33 cellular contexts compared by ENCODE assay signal in genomic region chr12:120169946-120170345, GRCh38.
"Had no signal": no experiment of that assay in that cellular context is flagged by ENCODE, and none has a peak within 500 bp of the region (broad histone marks: within the 10 kb centered on the region; RNA-seq: fewer than 3 reads in every experiment).

No MANE protein-coding gene starts in this region.

- H3K4me1 Mint-ChIP-seq: nephron progenitor cell had no signal

- H3K4me1 ChIP-seq: ascending aorta, colonic mucosa, gastrocnemius medialis, uterus had no signal

- H3K27ac Mint-ChIP-seq: activated CD4-positive, alpha-beta memory T cell treated with anti-CD3 and anti-CD28 coated beads for 36 hours; activated naive CD8-positive, alpha-beta T cell treated with anti-CD3 and anti-CD28 coated beads, Interleukin-2, amount 10 ng/mL, durations not matched to agents 7 days and 5 days; activated T-helper 2 cell treated with anti-CD3 and anti-CD28 coated beads, Interferon-gamma antibody, Interleukin-2, Interleukin-4, amounts not matched to agents 10 μg/mL and 5 μg/mL and 100 μg/mL, durations not matched to agents 14 hours and 24 hours and 36 hours; brain; effector memory CD8-positive, alpha-beta T cell; nephron progenitor cell; progenitor cell of endocrine pancreas; stimulated activated effector memory CD8-positive, alpha-beta T cell treated with anti-CD3 and anti-CD28 coated beads, Interleukin-12 subunit alpha, Interleukin-12 subunit beta, amount 100 ng/mL, for 72 hours; stimulated activated naive CD8-positive, alpha-beta T cell treated with anti-CD3 and anti-CD28 coated beads, Interleukin-15, Interleukin-2, amounts not matched to agents 100 ng/mL and 50 ng/mL, for 24 hours; T-helper 1 cell treated with Interleukin-12 subunit alpha and Interleukin-12 subunit beta and Interleukin-4 antibody, amounts not matched to agents 30 μg/mL and 1 μg/mL, for 36 hours had no signal

- H3K4me3 Mint-ChIP-seq: activated CD4-positive, alpha-beta memory T cell treated with anti-CD3 and anti-CD28 coated beads for 36 hours; activated naive CD8-positive, alpha-beta T cell treated with anti-CD3 and anti-CD28 coated beads, Interleukin-2, amount 10 ng/mL, durations not matched to agents 7 days and 5 days; activated T-cell treated with anti-CD3 and anti-CD28 coated beads, Interleukin-2, amount 50 U/mL, for 4 hours; brain; effector memory CD8-positive, alpha-beta T cell; nephron progenitor cell; stimulated activated effector memory CD8-positive, alpha-beta T cell treated with anti-CD3 and anti-CD28 coated beads, Interleukin-12 subunit alpha, Interleukin-12 subunit beta, amount 100 ng/mL, for 72 hours; stimulated activated naive CD8-positive, alpha-beta T cell treated with anti-CD3 and anti-CD28 coated beads, Interleukin-15, Interleukin-2, amounts not matched to agents 100 ng/mL and 50 ng/mL, for 24 hours; T-helper 1 cell treated with Interleukin-12 subunit alpha and Interleukin-12 subunit beta and Interleukin-4 antibody, amounts not matched to agents 30 μg/mL and 1 μg/mL, for 36 hours had no signal

- H3K4me3 ChIP-seq: ascending aorta, cardiac muscle cell, colonic mucosa, dorsolateral prefrontal cortex, gastrocnemius medialis, skin epidermis, thoracic aorta, uterus had no signal

- H3K27ac ChIP-seq: ascending aorta, cardiac muscle cell, colonic mucosa, dorsolateral prefrontal cortex, gastrocnemius medialis, neutrophil, skin epidermis, thoracic aorta, uterus, WERI-Rb-1 had no signal

- H3K36me3 ChIP-seq: uterus had no signal

- H3K9me3 Mint-ChIP-seq: activated CD4-positive, alpha-beta memory T cell treated with anti-CD3 and anti-CD28 coated beads for 36 hours; activated naive CD8-positive, alpha-beta T cell treated with anti-CD3 and anti-CD28 coated beads, Interleukin-2, amount 10 ng/mL, durations not matched to agents 7 days and 5 days; activated T-cell treated with anti-CD3 and anti-CD28 coated beads, Interleukin-2, amount 50 U/mL, for 4 hours; activated T-helper 2 cell treated with anti-CD3 and anti-CD28 coated beads, Interferon-gamma antibody, Interleukin-2, Interleukin-4, amounts not matched to agents 10 μg/mL and 5 μg/mL and 100 μg/mL, durations not matched to agents 14 hours and 24 hours and 36 hours; brain; effector memory CD8-positive, alpha-beta T cell; nephron progenitor cell; stimulated activated effector memory CD8-positive, alpha-beta T cell treated with anti-CD3 and anti-CD28 coated beads, Interleukin-12 subunit alpha, Interleukin-12 subunit beta, amount 100 ng/mL, for 72 hours; stimulated activated naive CD8-positive, alpha-beta T cell treated with anti-CD3 and anti-CD28 coated beads, Interleukin-15, Interleukin-2, amounts not matched to agents 100 ng/mL and 50 ng/mL, for 24 hours; T-helper 1 cell treated with Interleukin-12 subunit alpha and Interleukin-12 subunit beta and Interleukin-4 antibody, amounts not matched to agents 30 μg/mL and 1 μg/mL, for 36 hours had no signal

- H3K9me3 ChIP-seq: ascending aorta, colonic mucosa, gastrocnemius medialis, neutrophil, thoracic aorta, uterus had no signal

- ATAC-seq: activated CD4-positive, CD25-positive, alpha-beta regulatory T cell treated with anti-CD3 and anti-CD28 coated beads, Interleukin-2, amount 50 U/mL, for 24 hours; activated T-cell treated with anti-CD3 and anti-CD28 coated beads, Interleukin-2, amount 50 U/mL, for 4 hours; effector memory CD8-positive, alpha-beta T cell; gastrocnemius medialis; left colon; sciatic nerve; stimulated activated effector memory CD8-positive, alpha-beta T cell treated with anti-CD3 and anti-CD28 coated beads, Interleukin-12 subunit alpha, Interleukin-12 subunit beta, amount 100 ng/mL, for 72 hours had no signal

- H3K27me3 Mint-ChIP-seq: activated CD4-positive, alpha-beta memory T cell treated with anti-CD3 and anti-CD28 coated beads for 36 hours; activated naive CD8-positive, alpha-beta T cell treated with anti-CD3 and anti-CD28 coated beads, Interleukin-2, amount 10 ng/mL, durations not matched to agents 7 days and 5 days; brain; effector memory CD8-positive, alpha-beta T cell; progenitor cell of endocrine pancreas; stimulated activated naive CD8-positive, alpha-beta T cell treated with anti-CD3 and anti-CD28 coated beads, Interleukin-15, Interleukin-2, amounts not matched to agents 100 ng/mL and 50 ng/mL, for 24 hours had no signal

- H3K27me3 ChIP-seq: ascending aorta, cardiac muscle cell, colonic mucosa, dorsolateral prefrontal cortex, gastrocnemius medialis, neutrophil, uterus had no signal

- DNase-seq: activated CD4-positive, alpha-beta memory T cell treated with anti-CD3 and anti-CD28 coated beads for 36 hours; activated CD4-positive, alpha-beta T cell treated with anti-CD3 and anti-CD28 coated beads for 48 hours; activated naive CD8-positive, alpha-beta T cell treated with anti-CD3 and anti-CD28 coated beads, Interleukin-2, amount 10 ng/mL, durations not matched to agents 7 days and 5 days; activated T-cell treated with anti-CD3 and anti-CD28 coated beads, Interleukin-2, amount 50 U/mL, for 4 hours; cerebellar nuclear complex; colonic mucosa; dorsolateral prefrontal cortex; effector memory CD8-positive, alpha-beta T cell; erythroblast; gastrocnemius medialis; glutamatergic neuron; left colon; mammary epithelial cell; nephron progenitor cell; stimulated activated CD4-positive, alpha-beta T cell treated with anti-CD3 and anti-CD28 coated beads, Interleukin-12 subunit alpha, Interleukin-12 subunit beta, amount 100 ng/mL, for 4 hours; stimulated activated CD4-positive, alpha-beta T cell treated with anti-CD3 and anti-CD28 coated beads, Interleukin-4, amount 100 ng/mL, for 24 hours; T-helper 9 cell; trophoblast cell; uterus; WERI-Rb-1 had no signal
